Comparison of ENCODE assay signal across 1 cellular context in the genomic region with DNA sequence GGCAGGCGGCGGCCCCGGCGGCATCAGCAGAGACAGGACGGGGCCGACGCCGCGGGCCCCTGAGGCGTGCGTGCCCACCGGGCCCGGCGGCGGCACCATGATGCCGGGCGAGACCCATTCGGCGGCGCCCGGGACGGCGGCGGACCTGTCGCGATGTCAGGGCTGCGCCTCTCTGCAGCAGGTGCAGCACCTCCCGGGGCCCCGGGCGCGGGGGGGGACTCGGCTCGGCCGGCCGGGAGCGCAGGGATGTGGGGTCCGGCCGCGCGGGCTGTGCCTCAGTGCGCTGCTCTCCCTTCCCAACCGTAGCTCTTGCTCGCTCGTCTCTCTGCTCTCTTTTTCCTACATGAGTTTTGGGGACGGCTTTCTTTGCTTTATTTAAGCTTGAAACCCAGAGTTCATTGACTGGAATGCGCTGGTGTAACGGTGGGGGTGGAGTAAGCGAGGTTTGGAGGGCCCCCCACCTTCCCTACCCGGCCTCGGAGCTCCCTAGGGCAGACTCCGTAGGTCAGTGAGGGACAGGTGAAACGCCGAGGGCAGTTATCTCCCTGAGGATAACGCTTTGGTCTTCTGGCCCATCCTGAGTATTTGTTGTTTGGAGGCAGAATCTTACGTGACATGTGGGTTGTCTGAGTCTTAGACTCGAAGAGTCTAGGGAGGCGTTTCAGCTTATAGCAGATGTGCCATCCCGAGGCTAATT.
TF ChIP-seq lines count a peak whose summit lies in the region.

No MANE protein-coding gene starts in this region.

TF ChIP-seq in IMR-90, 13 proteins besides CTCF, POLR2A, EP300 and RAD21 (continued from another document):
- TF ChIP-seq USF2 (IDR thresholded peaks at IDR 0.05; ENCODE audit: low read depth, low read length), result no peak
TF ChIP-seq in IMR-90: peak in this region for 1.
